Comparison of ENCODE assay signal across 25 cellular contexts in the genomic region with DNA sequence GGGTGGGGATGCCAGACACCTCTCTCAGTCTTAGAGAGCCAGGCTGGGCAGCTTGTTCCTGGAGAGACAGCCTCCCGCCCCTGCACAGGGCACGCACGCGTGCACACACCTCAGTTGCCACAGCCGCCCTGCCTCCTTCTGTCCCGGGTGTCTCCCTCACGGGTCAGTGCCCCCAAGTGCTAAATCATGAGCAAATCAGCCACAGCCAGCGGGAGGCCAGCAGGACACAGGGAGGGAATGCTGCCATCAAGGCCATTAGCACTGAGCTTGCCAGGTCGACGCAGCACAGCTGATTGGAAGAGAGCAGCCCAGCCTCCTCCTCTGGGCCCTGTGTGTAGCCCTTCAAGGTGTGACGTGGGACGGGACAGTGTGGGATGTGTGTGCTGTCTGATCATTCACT.
DNase-seq lines count a peak whose midpoint lies in the region; ATAC-seq and TF ChIP-seq lines count a peak whose summit lies in the region.
"Had no signal": no experiment of that assay in that cellular context is flagged by ENCODE, and none has a peak within 500 bp of the region (broad histone marks: within the 10 kb centered on the region; RNA-seq: fewer than 3 reads in every experiment).

No MANE protein-coding gene starts in this region.

- no peak overlapping the region for H3K27ac ChIP-seq in ovary
- H3K27ac ChIP-seq: ascending aorta, hepatocyte, HL-60 had no signal

- H3K4me1 ChIP-seq in ovary (ENCODE audit: insufficient read depth), result peaks cover 5% of the 10 kb centered on the region
- H3K4me1 ChIP-seq: ascending aorta had no signal

- no peaks in the 10 kb centered on the region for H3K27me3 ChIP-seq in ovary
- H3K27me3 ChIP-seq: ascending aorta, hepatocyte had no signal

- no peak overlapping the region for H3K4me3 ChIP-seq in ovary
- H3K4me3 ChIP-seq: ascending aorta, hepatocyte had no signal

- no peaks in the 10 kb centered on the region for H3K36me3 ChIP-seq in ovary
- H3K36me3 ChIP-seq: ascending aorta had no signal

- in situ Hi-C loops in Caki2 (cut with HindIII; ENCODE audit: low pct_unique_long_range_greater_than_20kb, low sequenced_read_pairs), result no loop called here

- 25 to 47% (median 31%) methylated on average over 12 of the region's 12 CpGs for WGBS in ovary, 3 donors

- TF ChIP-seq POLR2A in ovary (IDR thresholded peaks at IDR 0.05), result no peak

- intact Hi-C loops in ovary (cut with DNase I), result no loop called here
- intact Hi-C loops in sciatic nerve (cut with DNase I), result no loop called here

- H3K9me3 ChIP-seq in ovary, result no peaks in the 10 kb centered on the region
- H3K9me3 ChIP-seq: ascending aorta had no signal

- DNase-seq in Caki2 (ENCODE audit: low read depth) (peak; percentile 94), NCI-H69 (lab: John Stamatoyannopoulos, UW) (peak; percentile 53), iPS-NIHi11 (ENCODE audit: low spot score) (peak; percentile 64), ovary (peak; percentile 44 to 68 (median 56)), sciatic nerve (ENCODE audit: low spot score) (no peak)
- no peak for DNase-seq in activated CD4-positive, CD25-positive, alpha-beta regulatory T cell treated with anti-CD3 and anti-CD28 coated beads, Interleukin-2, amount 50 U/mL, for 72 hours
- no peak for DNase-seq in activated naive CD4-positive, alpha-beta T cell (lab: John Stamatoyannopoulos, UW)
- DNase-seq: activated CD4-positive, alpha-beta T cell treated with anti-CD3 and anti-CD28 coated beads, Interleukin-2, amount 10 ng/mL, durations not matched to agents 7 days and 5 days; activated CD8-positive, alpha-beta memory T cell treated with anti-CD3 and anti-CD28 coated beads, Interleukin-2, amount 10 ng/mL, durations not matched to agents 7 days and 5 days; CD4-positive, CD25-positive, alpha-beta regulatory T cell; effector memory CD4-positive, alpha-beta T cell; foreskin melanocyte; naive thymus-derived CD4-positive, alpha-beta T cell; NCI-H1436 treated with DMSO at 0.1 percent for 48 hours; NCI-H2171 treated with DMSO at 0.1 percent for 48 hours; NCI-H774; PC-3; small intestine; stimulated activated CD4-positive, alpha-beta T cell treated with anti-CD3 and anti-CD28 coated beads, Interleukin-2, amount 100 ng/mL, for 24 hours had no signal

- no peak for TF ChIP-seq CTCF in ovary (IDR thresholded peaks at IDR 0.05)

- ATAC-seq in GM21360 (IDR thresholded peaks at IDR 0.05; ENCODE audit: unreplicated experiment), result no peak
- no peak for ATAC-seq in sciatic nerve
- ATAC-seq: activated CD8-positive, alpha-beta memory T cell treated with anti-CD3 and anti-CD28 coated beads, Interleukin-2, amount 10 ng/mL, durations not matched to agents 7 days and 5 days; esophagus mucosa; PC-3; stimulated activated effector memory CD8-positive, alpha-beta T cell treated with anti-CD3 and anti-CD28 coated beads, Interleukin-12 subunit alpha, Interleukin-12 subunit beta, amount 100 ng/mL, for 72 hours had no signal

- no peak for TF ChIP-seq EP300 in ovary (IDR thresholded peaks at IDR 0.05)

Comparison
In these comparisons a context has a peak if more than half of its experiments do, and no peak if none do; other contexts are left out.
1. DNase-seq: peak in Caki2 (single experiment), NCI-H69 (single experiment), iPS-NIHi11 (single experiment) and ovary (5 of 5); none in activated CD4-positive, CD25-positive, alpha-beta regulatory T cell treated with anti-CD3 and anti-CD28 coated beads, Interleukin-2, amount 50 U/mL, for 72 hours (single experiment), sciatic nerve (single experiment) and activated naive CD4-positive, alpha-beta T cell (0 of 4).